Comparison of ENCODE assay signal across 1 cellular context in the genomic region with DNA sequence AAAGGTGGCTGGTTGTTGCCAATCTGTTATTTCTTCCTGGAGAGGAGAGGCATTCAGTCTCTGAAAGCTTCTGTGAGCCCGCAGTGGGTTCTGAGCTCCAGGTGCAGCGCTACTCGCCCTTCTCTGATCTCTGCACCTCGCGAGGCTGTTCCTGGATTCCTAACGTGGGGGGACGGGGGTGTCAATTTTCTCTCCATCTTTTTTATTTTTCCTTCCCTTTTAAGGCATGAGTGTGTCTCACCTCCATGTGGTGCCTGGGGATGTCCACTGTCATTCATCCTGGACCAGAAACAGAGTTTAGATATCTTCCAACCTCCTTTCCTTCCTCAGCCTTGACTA.
TF ChIP-seq lines count a peak whose summit lies in the region.

No MANE protein-coding gene starts in this region.

TF ChIP-seq in GM12878, 131 proteins besides CTCF, POLR2A, EP300 and RAD21:
- TF ChIP-seq FOXM1 (IDR thresholded peaks at IDR 0.05; ENCODE audit: low read depth, low read length) (no peak), TCF7 (IDR thresholded peaks at IDR 0.05; ENCODE audit: borderline replicate concordance) (no peak)
